ENCODE assay signal across 11 cellular contexts in the genomic region with DNA sequence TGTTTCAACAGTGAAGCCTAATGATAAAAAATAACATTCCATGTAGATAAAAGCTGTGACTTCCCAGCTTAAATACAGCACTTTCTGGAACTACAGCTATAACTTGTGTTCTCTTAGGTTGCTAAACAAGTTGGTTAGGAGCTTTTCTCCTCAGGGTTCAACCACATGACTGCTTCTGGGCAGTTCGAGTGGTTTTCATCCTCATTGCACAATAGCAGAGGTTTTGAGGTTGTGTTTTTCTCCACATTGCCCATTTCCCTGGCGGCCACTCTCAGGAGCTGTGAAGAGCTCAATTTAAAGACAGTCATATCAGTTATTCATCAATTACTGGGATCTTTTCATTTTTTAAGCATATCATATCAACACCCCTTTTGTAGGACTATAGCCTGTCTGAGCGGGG.
A peak's percentile ranks its signal among the peaks of the same experiment; 100 is the strongest.
DNase-seq lines count a peak whose midpoint lies in the region; TF ChIP-seq lines count a peak whose summit lies in the region.
"Had no signal": no experiment of that assay in that cellular context is flagged by ENCODE, and none has a peak within 500 bp of the region (broad histone marks: within the 10 kb centered on the region; RNA-seq: fewer than 3 reads in every experiment).

No MANE protein-coding gene starts in this region.

- intact Hi-C loops in breast epithelium (cut with DNase I; ENCODE audit: low total_unique reads) = no loop called here

- no peak for TF ChIP-seq POLR2A in breast epithelium (IDR thresholded peaks at IDR 0.05)

- TF ChIP-seq CTCF in breast epithelium (IDR thresholded peaks at IDR 0.05) (peak in 2 of 3 donors; percentile 47 to 52), smooth muscle cell (IDR thresholded peaks at IDR 0.05; ENCODE audit: borderline replicate concordance, insufficient read depth, poor library complexity, severe bottlenecking) (no peak)

- peak overlapping the region; percentile 22 for H2AFZ ChIP-seq in smooth muscle cell (ENCODE audit: low read depth)

- no peaks in the 10 kb centered on the region for H3K27me3 ChIP-seq in breast epithelium
- no peaks in the 10 kb centered on the region for H3K27me3 ChIP-seq in layer of hippocampus (ENCODE audit: control insufficient read depth, insufficient read depth, low read length)
- no peaks in the 10 kb centered on the region for H3K27me3 ChIP-seq in smooth muscle cell (ENCODE audit: low read depth)

- peaks cover 9% of the 10 kb centered on the region for H3F3A ChIP-seq in smooth muscle cell (ENCODE audit: low read depth)

- peak overlapping the region; percentile 52 for H3K4me2 ChIP-seq in smooth muscle cell

- H3K4me3 ChIP-seq in breast epithelium = no peak overlapping the region
- no peak overlapping the region for H3K4me3 ChIP-seq in smooth muscle cell
- H3K4me3 ChIP-seq: prostate gland had no signal

- WGBS in smooth muscle cell (ENCODE audit: low lambda C conversion rate) = 43% methylated on average over 3 of the region's 3 CpGs

- peaks cover 15 to 22% of the 10 kb centered on the region in 2 donors for H3K4me1 ChIP-seq in breast epithelium
- H3K4me1 ChIP-seq in smooth muscle cell (ENCODE audit: low read depth) = peaks cover 21% of the 10 kb centered on the region
- H3K4me1 ChIP-seq: prostate gland had no signal

- no peaks in the 10 kb centered on the region for H4K20me1 ChIP-seq in smooth muscle cell (ENCODE audit: low read depth)

- no peaks in the 10 kb centered on the region for H3K9me3 ChIP-seq in breast epithelium
- no peaks in the 10 kb centered on the region for H3K9me3 ChIP-seq in smooth muscle cell (replicated peaks; ENCODE audit: low read depth)
- H3K9me3 ChIP-seq: prostate gland had no signal

- H3K36me3 ChIP-seq in breast epithelium = no peaks in the 10 kb centered on the region
- no peaks in the 10 kb centered on the region for H3K36me3 ChIP-seq in smooth muscle cell (ENCODE audit: low read depth)
- H3K36me3 ChIP-seq: prostate gland had no signal

- no peak overlapping the region for H3K9ac ChIP-seq in smooth muscle cell (ENCODE audit: low read depth)

- DNase-seq in LHCN-M2 (ENCODE audit: low read depth) = peak; percentile 81
- peak in 1 of 2 donors; percentile 62 for DNase-seq in breast epithelium (ENCODE audit: low spot score in 2 of 2)
- no peak for DNase-seq in smooth muscle cell (lab: John Stamatoyannopoulos, UW; ENCODE audit: unreplicated experiment)
- DNase-seq in A172 (ENCODE audit: low spot score) = no peak
- DNase-seq in islet precursor cell = no peak
- DNase-seq in GOT3 (lab: John Stamatoyannopoulos, UW) = no peak
- DNase-seq in HT-29 (ENCODE audit: low spot score) = no peak
- DNase-seq: Calu3, H9 had no signal

- H3K27ac ChIP-seq in breast epithelium (peak overlapping the region; percentile 69 to 75), layer of hippocampus (ENCODE audit: low read depth, low read length) (peak overlapping the region; percentile 14), smooth muscle cell (ENCODE audit: low read depth) (peak overlapping the region; percentile 59)
- H3K27ac ChIP-seq: prostate gland had no signal

- H3K79me2 ChIP-seq in smooth muscle cell (ENCODE audit: low read depth) = no peaks in the 10 kb centered on the region

Comparison
In these comparisons a context has a peak if more than half of its experiments do, and no peak if none do; other contexts are left out.
1. H3K27ac ChIP-seq: peak in every context shown above with its lines; median percentile 72 in breast epithelium; 59 in smooth muscle cell; 14 in layer of hippocampus.